ENCODE assay signal across 8 cellular contexts in genomic region chr1:66764994-66765578, GRCh38. TPM values are rescaled to one million over a fixed set of nuclear protein-coding genes. Genes with fewer than 3 reads are reported as not detected.
DNase-seq lines count a peak whose midpoint lies in the region; ATAC-seq, FAIRE-seq and TF ChIP-seq lines count a peak whose summit lies in the region.

No MANE protein-coding gene starts in this region.

- peak; percentile 58 for DNase-seq in EH (ENCODE audit: low read depth)
- DNase-seq in H54 (ENCODE audit: insufficient read length, low spot score) = no peak
- DNase-seq in NB4 (ENCODE audit: low read depth) = peak; percentile 60
- peak in 4 of 5 donors; percentile 10 to 56 (median 36) for DNase-seq in T-helper 1 cell
- peak; percentile 59 for DNase-seq in bronchial epithelial cell (ENCODE audit: low read depth)
- no peak for DNase-seq in left lobe of liver (ENCODE audit: low spot score)
- peak; percentile 17 for DNase-seq in stimulated activated CD8-positive, alpha-beta memory T cell treated with anti-CD3 and anti-CD28 coated beads, Interleukin-4, amount 100 ng/mL, for 24 hours (ENCODE audit: low read depth)

- FAIRE-seq in H54 (lab: Jason Lieb, UNC) (peak; percentile 78), bronchial epithelial cell (lab: Jason Lieb, UNC) (no peak)

- TF ChIP-seq POLR2A in H54 (IDR thresholded peaks at IDR 0.05; ENCODE audit: low read depth, low read length) (no peak), NB4 (IDR thresholded peaks at IDR 0.05; ENCODE audit: extremely low read depth, insufficient read length) (no peak)

- TF ChIP-seq CTCF in NB4 (IDR thresholded peaks at IDR 0.05; ENCODE audit: low read depth, low read length) = peak; percentile 52
- peak; percentile 41 for TF ChIP-seq CTCF in bronchial epithelial cell (IDR thresholded peaks at IDR 0.05; ENCODE audit: insufficient read depth, low read length, severe bottlenecking)

- no peaks in the 10 kb centered on the region for H3K27me3 ChIP-seq in bronchial epithelial cell (ENCODE audit: control insufficient read depth, insufficient read depth, low read length)

- H3K36me3 ChIP-seq in bronchial epithelial cell (ENCODE audit: control insufficient read depth, insufficient read depth, low read length) = no peaks in the 10 kb centered on the region

- no peak overlapping the region for H3K4me3 ChIP-seq in NB4 (ENCODE audit: low read depth, low read length)
- H3K4me3 ChIP-seq in bronchial epithelial cell (ENCODE audit: low read depth, low read length) = no peak overlapping the region

- ATAC-seq in left lobe of liver (peak; percentile 92), GM21825 (IDR thresholded peaks at IDR 0.05; ENCODE audit: unreplicated experiment) (no peak)

RNA-seq across cellular contexts. Expression of gene DYNLT5, which starts 12.8 kb away (rescaled TPM):
- total RNA-seq in bronchial epithelial cell = not detected in 2 replicates
- total RNA-seq in left lobe of liver = 0.28 TPM

RNA-seq across cellular contexts. Expression of gene INSL5, which starts 36.0 kb away (rescaled TPM):
- total RNA-seq in bronchial epithelial cell (not detected in 2 replicates), left lobe of liver (not detected)

Comparison
In these comparisons a context has a peak if more than half of its experiments do, and no peak if none do; other contexts are left out.
1. DNase-seq: peak in EH (single experiment), NB4 (single experiment), T-helper 1 cell (4 of 5), bronchial epithelial cell (single experiment) and stimulated activated CD8-positive, alpha-beta memory T cell treated with anti-CD3 and anti-CD28 coated beads, Interleukin-4, amount 100 ng/mL, for 24 hours (single experiment); none in H54 (single experiment) and left lobe of liver (single experiment).